Comparison of ENCODE assay signal across 8 cellular contexts in the genomic region with DNA sequence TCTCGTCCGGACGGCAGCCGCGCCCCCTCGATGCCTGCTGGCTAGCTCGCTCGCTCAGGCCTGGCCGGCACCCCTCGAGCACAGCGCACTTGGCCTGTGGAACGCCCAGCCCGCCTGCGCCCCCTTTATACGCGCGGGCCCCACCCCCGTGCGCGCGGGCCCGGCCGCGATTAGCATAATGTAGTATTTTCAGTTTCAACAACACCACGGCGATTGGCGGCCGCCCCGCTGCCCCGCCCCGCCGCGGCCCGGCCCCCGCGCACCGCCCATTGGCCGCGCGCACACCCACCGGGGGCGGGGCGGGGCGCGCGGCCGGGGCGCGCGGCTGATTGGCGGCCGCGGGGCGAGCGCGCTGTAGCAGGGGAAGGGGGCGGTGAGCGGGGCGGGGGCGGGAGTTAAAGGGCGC. TPM values are rescaled to one million over a fixed set of nuclear protein-coding genes. Genes with fewer than 3 reads are reported as not detected.
DNase-seq lines count a peak whose midpoint lies in the region; ATAC-seq and TF ChIP-seq lines count a peak whose summit lies in the region.

TSS of gene CDKN1C (minus strand) at position 100 of the 406 bp plus-strand sequence. CDS start 319 bp downstream, outside the sequence.

- TF ChIP-seq CTCF in LNCaP clone FGC (IDR thresholded peaks at IDR 0.05; ENCODE audit: control insufficient read depth, extremely low read depth, insufficient read depth): no peak
- no peak for TF ChIP-seq CTCF in cardiac muscle cell (IDR thresholded peaks at IDR 0.05; ENCODE audit: low read depth, low read length)
- TF ChIP-seq CTCF in tibial nerve (IDR thresholded peaks at IDR 0.05): peak in 1 of 5 experiments; percentile 7

- no peaks in the 10 kb centered on the region for H4K20me1 ChIP-seq in GM23248 (ENCODE audit: insufficient read depth)

- H3K27ac ChIP-seq in GM23248: no peak within 1 kb of the TSS
- peak within 1 kb of the TSS; percentile 87 for H3K27ac ChIP-seq in cardiac muscle cell
- peak within 1 kb of the TSS; percentile 79 to 97 (median 92) for H3K27ac ChIP-seq in tibial nerve

- DNase-seq in DMS53 (lab: John Stamatoyannopoulos, UW): peak; percentile 90
- DNase-seq in GM23248: peak; percentile 79
- no peak for DNase-seq in LNCaP clone FGC (ENCODE audit: low read depth)
- DNase-seq in SW480 (ENCODE audit: low spot score): peak; percentile 71
- DNase-seq in activated naive CD8-positive, alpha-beta T cell treated with anti-CD3 and anti-CD28 coated beads, Interleukin-2, amount 50 U/mL, for 24 hours: peak; percentile 78
- peak; percentile 91 to 93 for DNase-seq in cardiac muscle cell (ENCODE audit: low read depth in 1 of 2, low spot score in 1 of 2)
- peak; percentile 84 for DNase-seq in pons (ENCODE audit: low spot score)
- DNase-seq in tibial nerve (ENCODE audit: low spot score in 2 of 2): peak; percentile 86 to 91

- peak within 1 kb of the TSS; percentile 64 for H3K27ac Mint-ChIP-seq in activated naive CD8-positive, alpha-beta T cell treated with anti-CD3 and anti-CD28 coated beads, Interleukin-2, amount 50 U/mL, for 24 hours

- H3K27me3 Mint-ChIP-seq in activated naive CD8-positive, alpha-beta T cell treated with anti-CD3 and anti-CD28 coated beads, Interleukin-2, amount 50 U/mL, for 24 hours: peaks cover 14% of the 10 kb centered on the region

- H3F3A ChIP-seq in GM23248 (ENCODE audit: insufficient read depth): no peaks in the 10 kb centered on the region

- H3K4me2 ChIP-seq in GM23248 (ENCODE audit: unreplicated experiment): peak within 1 kb of the TSS; percentile 68

- peaks cover 7% of the 10 kb centered on the region for H3K4me1 Mint-ChIP-seq in activated naive CD8-positive, alpha-beta T cell treated with anti-CD3 and anti-CD28 coated beads, Interleukin-2, amount 50 U/mL, for 24 hours

- no peaks in the 10 kb centered on the region for H3K36me3 Mint-ChIP-seq in activated naive CD8-positive, alpha-beta T cell treated with anti-CD3 and anti-CD28 coated beads, Interleukin-2, amount 50 U/mL, for 24 hours (ENCODE audit: low read depth)

- in situ Hi-C loops in GM23248 (cut with MboI): loop anchor here (5.0 to 25.0 kb wide), 3 partner anchors 353 to 698 kb away; partner anchors contain the start of genes C11orf21 and TSPAN32

- H2AFZ ChIP-seq in GM23248: peak within 1 kb of the TSS; percentile 83

- peak within 1 kb of the TSS; percentile 74 for H3K4me3 ChIP-seq in GM23248
- peak within 1 kb of the TSS; percentile 58 for H3K4me3 ChIP-seq in LNCaP clone FGC (ENCODE audit: low read depth, low read length)
- H3K4me3 ChIP-seq in cardiac muscle cell: peak within 1 kb of the TSS; percentile 99
- H3K4me3 ChIP-seq in tibial nerve: peak within 1 kb of the TSS; percentile 78 to 96 (median 92)

- no peak within 1 kb of the TSS; the same call in 1 of the 2 replicates for H3K9ac ChIP-seq in GM23248

- peak; percentile 76 for ATAC-seq in activated naive CD8-positive, alpha-beta T cell treated with anti-CD3 and anti-CD28 coated beads, Interleukin-2, amount 50 U/mL, for 24 hours

- TF ChIP-seq EP300 in tibial nerve (IDR thresholded peaks at IDR 0.05): peak; percentile 33 to 99

- peak; percentile 95 to 97 for TF ChIP-seq POLR2A in tibial nerve (IDR thresholded peaks at IDR 0.05)

- H3K9me2 ChIP-seq in GM23248 (ENCODE audit: insufficient read depth): no peaks in the 10 kb centered on the region

- H3K36me3 ChIP-seq in GM23248 (ENCODE audit: low read depth): no peaks in the 10 kb centered on the region
- H3K36me3 ChIP-seq in cardiac muscle cell: no peaks in the 10 kb centered on the region
- peaks cover 0 to 13% (median 0%) of the 10 kb centered on the region in 3 donors for H3K36me3 ChIP-seq in tibial nerve

- no peaks in the 10 kb centered on the region for H3K9me3 Mint-ChIP-seq in activated naive CD8-positive, alpha-beta T cell treated with anti-CD3 and anti-CD28 coated beads, Interleukin-2, amount 50 U/mL, for 24 hours

- H3K4me1 ChIP-seq in GM23248 (ENCODE audit: insufficient read depth) (no peaks in the 10 kb centered on the region), cardiac muscle cell (ENCODE audit: low read depth) (peaks cover 12% of the 10 kb centered on the region), tibial nerve (peaks cover 0 to 51% (median 6%) of the 10 kb centered on the region in 4 donors)

- 2% methylated on average over 12 to 58 of the region's 61 CpGs for WGBS in GM23248 (ENCODE audit: low coverage in 1 of 2, low lambda C conversion rate in 2 of 2, missing lambda C conversion rate in 2 of 2), 2 experiments
- 0% methylated on average over 3 to 8 of the region's 61 CpGs for WGBS in tibial nerve, 2 donors

- H3K9me3 ChIP-seq in GM23248 (ENCODE audit: low read depth) (no peaks in the 10 kb centered on the region), cardiac muscle cell (ENCODE audit: low read depth) (no peaks in the 10 kb centered on the region), tibial nerve (no peaks in the 10 kb centered on the region)

- peak within 1 kb of the TSS; percentile 82 for H3K4me3 Mint-ChIP-seq in activated naive CD8-positive, alpha-beta T cell treated with anti-CD3 and anti-CD28 coated beads, Interleukin-2, amount 50 U/mL, for 24 hours

- H3K79me2 ChIP-seq in GM23248 (ENCODE audit: insufficient read depth): no peaks in the 10 kb centered on the region

- H3K27me3 ChIP-seq in GM23248 (replicated peaks; ENCODE audit: insufficient read depth): peaks cover 20% of the 10 kb centered on the region
- no peaks in the 10 kb centered on the region for H3K27me3 ChIP-seq in cardiac muscle cell
- H3K27me3 ChIP-seq in tibial nerve: no peaks in the 10 kb centered on the region

RNA-seq across cellular contexts. Expression of gene CDKN1C, which starts in this region (rescaled TPM):
- 0.43 TPM in 1 of 2 replicates, not detected in the other for total RNA-seq in GM23248 (2014; rRNA removed; shearing (Covaris generic))
- polyA plus RNA-seq in GM23248 (2016; fragmentation: Nextera tagmentation; extraction: Ambion mirVana) (0.38 and 1.2 TPM in 2 replicates), cardiac muscle cell (64.6 and 96.7 TPM in 2 replicates)
- total RNA-seq in cardiac muscle cell (108 and 127 TPM in 2 replicates), tibial nerve (100 to 1,000 TPM; 128 to 330 (median 260) TPM)

Comparison
In these comparisons a context has a peak if more than half of its experiments do, and no peak if none do; other contexts are left out.
1. RNA of gene CDKN1C (total RNA-seq): 128 to 330 TPM in tibial nerve and 108 to 127 TPM in cardiac muscle cell; 0.43 TPM in GM23248; every median in the first group is over 10 times any median in the second.
2. RNA of gene CDKN1C (polyA plus RNA-seq): 64.6 to 96.7 TPM in cardiac muscle cell; 0.38 to 1.2 TPM in GM23248; every median in the first group is over 10 times any median in the second.
3. Peak in every context shown above with its lines, with median percentiles within 50 percentile points of each other: H3K4me3 ChIP-seq.